In the genomic region with DNA sequence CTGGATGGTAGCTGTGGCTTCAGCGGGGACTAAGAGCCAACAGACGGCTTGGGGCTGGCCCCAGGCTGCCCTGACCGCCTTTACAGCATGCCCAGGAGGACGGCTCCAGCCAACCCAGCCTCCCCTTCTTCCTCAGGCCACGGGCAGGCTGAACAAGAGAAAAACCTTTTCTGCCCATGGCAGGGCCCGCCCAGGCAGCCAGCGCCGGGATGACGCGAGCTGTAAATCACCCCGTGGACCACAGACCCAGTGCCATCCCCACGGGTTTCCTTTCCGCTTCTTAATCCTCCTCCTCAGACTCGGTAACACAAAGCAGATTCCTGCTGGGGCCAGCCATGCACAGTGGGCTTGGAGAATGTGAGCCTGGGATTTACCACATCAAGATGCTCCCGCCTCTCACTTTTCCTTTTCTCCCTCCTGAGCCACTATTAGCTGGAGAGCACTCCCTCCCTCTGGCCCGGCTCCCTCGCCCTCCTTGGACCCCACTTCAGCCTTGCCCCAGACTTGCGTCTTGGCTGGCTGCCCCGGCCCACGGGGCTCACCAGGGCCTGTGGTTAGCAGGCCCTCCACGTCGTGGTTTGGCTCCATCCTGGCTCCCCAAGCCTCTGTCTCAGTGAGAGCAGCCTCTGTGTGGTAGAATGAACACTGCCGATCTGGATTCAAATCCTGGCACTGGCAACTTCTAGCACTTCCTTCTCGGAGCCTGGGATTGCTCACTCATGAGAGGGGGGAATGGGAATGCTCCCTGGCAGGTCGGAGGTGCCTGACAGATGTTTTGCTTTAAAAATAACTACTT, we compare ENCODE assay signal across 8 cellular contexts. TPM values are rescaled to one million over a fixed set of nuclear protein-coding genes. Genes with fewer than 3 reads are reported as not detected.
A peak's percentile ranks its signal among the peaks of the same experiment; 100 is the strongest.
DNase-seq lines count a peak whose midpoint lies in the region; ATAC-seq and TF ChIP-seq lines count a peak whose summit lies in the region.
"Had no signal": no experiment of that assay in that cellular context is flagged by ENCODE, and none has a peak within 500 bp of the region (broad histone marks: within the 10 kb centered on the region; RNA-seq: fewer than 3 reads in every experiment).

No MANE protein-coding gene starts in this region.

- CTCF ChIA-PET in activated CD8-positive, alpha-beta T cell treated with anti-CD3 and anti-CD28 coated beads for 36 hours (lab: Charles Lee) = interaction anchor here (0.9 to 2.0 kb wide), 5 partner anchors 16 to 78 kb away, joined by 3 to 6 read pairs (median 3); no protein-coding TSS in a partner anchor

- POLR2A ChIA-PET in activated CD8-positive, alpha-beta T cell treated with anti-CD3 and anti-CD28 coated beads for 36 hours (lab: Charles Lee) = no interaction called here

- no peaks in the 10 kb centered on the region for H3K9me3 ChIP-seq in right atrium auricular region

- H3K36me3 Mint-ChIP-seq in activated CD8-positive, alpha-beta T cell treated with anti-CD3 and anti-CD28 coated beads for 36 hours (ENCODE audit: low read depth) = no peaks in the 10 kb centered on the region
- no peaks in the 10 kb centered on the region for H3K36me3 Mint-ChIP-seq in activated CD4-positive, alpha-beta T cell treated with anti-CD3 and anti-CD28 coated beads, Interleukin-2, amount 10 ng/mL, durations not matched to agents 24 days and 14 days (ENCODE audit: low read depth)

- peaks cover 58% of the 10 kb centered on the region for H3K36me3 ChIP-seq in right atrium auricular region

- H3K4me1 ChIP-seq in right atrium auricular region = peaks cover 0 to 39% of the 10 kb centered on the region in 2 donors

- no peak overlapping the region for H3K27ac Mint-ChIP-seq in activated CD8-positive, alpha-beta T cell treated with anti-CD3 and anti-CD28 coated beads for 36 hours
- H3K27ac Mint-ChIP-seq in activated CD4-positive, alpha-beta T cell treated with anti-CD3 and anti-CD28 coated beads, Interleukin-2, amount 10 ng/mL, durations not matched to agents 24 days and 14 days = no peak overlapping the region

- H3K4me1 Mint-ChIP-seq in activated CD8-positive, alpha-beta T cell treated with anti-CD3 and anti-CD28 coated beads for 36 hours (ENCODE audit: low read depth) = peaks cover 2% of the 10 kb centered on the region
- H3K4me1 Mint-ChIP-seq in activated CD4-positive, alpha-beta T cell treated with anti-CD3 and anti-CD28 coated beads, Interleukin-2, amount 10 ng/mL, durations not matched to agents 24 days and 14 days = no peaks in the 10 kb centered on the region

- ATAC-seq in activated CD8-positive, alpha-beta T cell treated with anti-CD3 and anti-CD28 coated beads for 36 hours = peak; percentile 45
- ATAC-seq in stimulated activated naive CD8-positive, alpha-beta T cell treated with anti-CD3 and anti-CD28 coated beads, Interleukin-15, Interleukin-2, amounts not matched to agents 100 U/mL and 50 U/mL, for 24 hours = peak; percentile 35
- ATAC-seq in GM19455 (IDR thresholded peaks at IDR 0.05; ENCODE audit: unreplicated experiment) = no peak

- intact Hi-C loops in activated CD8-positive, alpha-beta T cell treated with anti-CD3 and anti-CD28 coated beads for 36 hours (cut with micrococcal nuclease) = no loop called here
- intact Hi-C loops in activated CD4-positive, alpha-beta T cell treated with anti-CD3 and anti-CD28 coated beads, Interleukin-2, amount 10 ng/mL, durations not matched to agents 24 days and 14 days (cut with micrococcal nuclease) = no loop called here

- H3K9me3 Mint-ChIP-seq in activated CD8-positive, alpha-beta T cell treated with anti-CD3 and anti-CD28 coated beads for 36 hours = no peaks in the 10 kb centered on the region
- H3K9me3 Mint-ChIP-seq in activated CD4-positive, alpha-beta T cell treated with anti-CD3 and anti-CD28 coated beads, Interleukin-2, amount 10 ng/mL, durations not matched to agents 24 days and 14 days = no peaks in the 10 kb centered on the region

- H3K4me3 ChIP-seq in right atrium auricular region = no peak overlapping the region

- no peak overlapping the region for H3K4me3 Mint-ChIP-seq in activated CD8-positive, alpha-beta T cell treated with anti-CD3 and anti-CD28 coated beads for 36 hours
- H3K4me3 Mint-ChIP-seq in activated CD4-positive, alpha-beta T cell treated with anti-CD3 and anti-CD28 coated beads, Interleukin-2, amount 10 ng/mL, durations not matched to agents 24 days and 14 days = no peak overlapping the region

- H3K27me3 ChIP-seq in right atrium auricular region = no peaks in the 10 kb centered on the region

- DNase-seq in H4 (ENCODE audit: low spot score) = peak; percentile 56
- DNase-seq in activated CD8-positive, alpha-beta T cell treated with anti-CD3 and anti-CD28 coated beads for 36 hours = peak; percentile 30
- DNase-seq in right atrium auricular region (ENCODE audit: low spot score) = no peak
- peak; percentile 20 for DNase-seq in stimulated activated naive CD8-positive, alpha-beta T cell treated with anti-CD3 and anti-CD28 coated beads, Interleukin-15, Interleukin-2, amounts not matched to agents 100 U/mL and 50 U/mL, for 24 hours
- no peak for DNase-seq in hepatic stellate cell (ENCODE audit: low spot score)
- DNase-seq in activated CD4-positive, alpha-beta T cell treated with anti-CD3 and anti-CD28 coated beads, Interleukin-2, amount 10 ng/mL, durations not matched to agents 24 days and 14 days = no peak
- DNase-seq: NCI-H526 had no signal

- peak overlapping the region; percentile 47 to 62 for H3K27ac ChIP-seq in right atrium auricular region

- no peaks in the 10 kb centered on the region for H3K27me3 Mint-ChIP-seq in activated CD8-positive, alpha-beta T cell treated with anti-CD3 and anti-CD28 coated beads for 36 hours
- peaks cover 9% of the 10 kb centered on the region for H3K27me3 Mint-ChIP-seq in activated CD4-positive, alpha-beta T cell treated with anti-CD3 and anti-CD28 coated beads, Interleukin-2, amount 10 ng/mL, durations not matched to agents 24 days and 14 days

- no peak for TF ChIP-seq CTCF in activated CD8-positive, alpha-beta T cell treated with anti-CD3 and anti-CD28 coated beads for 36 hours (IDR thresholded peaks at IDR 0.05)
- no peak for TF ChIP-seq CTCF in right atrium auricular region (IDR thresholded peaks at IDR 0.05)

RNA-seq across cellular contexts. Expression of a gene that starts 31.4 kb away (rescaled TPM):
- total RNA-seq in H4 (2014; rRNA removed; shearing (Covaris generic)) = 13.1 and 13.6 TPM in 2 replicates
- not detected for total RNA-seq in activated CD8-positive, alpha-beta T cell treated with anti-CD3 and anti-CD28 coated beads for 36 hours
- total RNA-seq in right atrium auricular region = 100 to 1,000 TPM in 1 of 2 donors, 10 to 100 TPM in 1; 35.1 to 116 TPM
- 0.19 TPM in 1 of 2 replicates, not detected in the other for total RNA-seq in activated CD4-positive, alpha-beta T cell treated with anti-CD3 and anti-CD28 coated beads, Interleukin-2, amount 10 ng/mL, durations not matched to agents 24 days and 14 days

Comparison
In these comparisons a context has a peak if more than half of its experiments do, and no peak if none do; other contexts are left out.
1. DNase-seq: peak in H4 (single experiment), activated CD8-positive, alpha-beta T cell treated with anti-CD3 and anti-CD28 coated beads for 36 hours (single experiment) and stimulated activated naive CD8-positive, alpha-beta T cell treated with anti-CD3 and anti-CD28 coated beads, Interleukin-15, Interleukin-2, amounts not matched to agents 100 U/mL and 50 U/mL, for 24 hours (single experiment); none in right atrium auricular region (single experiment), hepatic stellate cell (single experiment) and activated CD4-positive, alpha-beta T cell treated with anti-CD3 and anti-CD28 coated beads, Interleukin-2, amount 10 ng/mL, durations not matched to agents 24 days and 14 days (single experiment).
2. RNA of a gene that starts 31.4 kb away (total RNA-seq): 35.1 to 116 TPM in right atrium auricular region and 13.1 to 13.6 TPM in H4; 0.19 TPM in activated CD4-positive, alpha-beta T cell treated with anti-CD3 and anti-CD28 coated beads, Interleukin-2, amount 10 ng/mL, durations not matched to agents 24 days and 14 days and not detected in activated CD8-positive, alpha-beta T cell treated with anti-CD3 and anti-CD28 coated beads for 36 hours; every median in the first group is over 10 times any median in the second.